Comparison of ENCODE assay signal across 31 cellular contexts in the genomic region with DNA sequence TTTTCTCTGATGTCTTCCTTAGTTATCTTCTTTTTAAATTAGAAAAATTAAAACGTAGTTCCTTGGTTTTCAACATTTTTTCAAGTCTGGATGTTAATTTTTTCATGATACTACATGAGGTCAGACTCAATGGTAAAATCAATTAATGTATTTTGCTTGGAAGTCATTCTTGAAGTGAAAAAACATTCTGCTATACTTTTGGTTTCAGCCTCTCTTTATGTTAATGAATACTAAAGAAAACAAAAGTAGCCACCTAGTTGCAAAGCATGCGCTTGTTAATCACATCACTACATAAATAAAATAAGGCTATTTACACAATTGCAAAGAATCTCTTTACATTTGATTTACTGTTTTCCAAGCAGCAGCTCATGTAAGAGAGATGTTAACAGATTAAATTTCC.
"Had no signal": no experiment of that assay in that cellular context is flagged by ENCODE, and none has a peak within 500 bp of the region (broad histone marks: within the 10 kb centered on the region; RNA-seq: fewer than 3 reads in every experiment).

No MANE protein-coding gene starts in this region.

- ATAC-seq: Panc1 had no signal

- H3K27me3 Mint-ChIP-seq: activated CD4-positive, alpha-beta memory T cell treated with anti-CD3 and anti-CD28 coated beads, Interleukin-2, amount 10 ng/mL, durations not matched to agents 7 days and 5 days; activated naive CD8-positive, alpha-beta T cell treated with anti-CD3 and anti-CD28 coated beads for 36 hours had no signal

- DNase-seq: activated CD4-positive, alpha-beta memory T cell treated with anti-CD3 and anti-CD28 coated beads, Interleukin-2, amount 10 ng/mL, durations not matched to agents 7 days and 5 days; activated CD4-positive, alpha-beta T cell treated with anti-CD3 and anti-CD28 coated beads for 1 hour; activated CD4-positive, alpha-beta T cell treated with anti-CD3 and anti-CD28 coated beads for 48 hours; activated CD4-positive, CD25-positive, alpha-beta regulatory T cell; activated CD8-positive, alpha-beta memory T cell treated with anti-CD3 and anti-CD28 coated beads for 24 hours; activated effector memory CD4-positive, alpha-beta T cell treated with anti-CD3 and anti-CD28 coated beads, Interleukin-2, amount 50 U/mL, for 16 hours; activated naive CD4-positive, alpha-beta T cell; activated naive CD4-positive, alpha-beta T cell treated with anti-CD3 and anti-CD28 coated beads, Interleukin-2, amount 50 U/mL, for 16 hours; activated naive CD8-positive, alpha-beta T cell treated with anti-CD3 and anti-CD28 coated beads for 36 hours; activated T-cell treated with anti-CD3 and anti-CD28 coated beads, Interleukin-2, amount 50 U/mL, for 1 hour; amniotic stem cell; aorta; brain microvascular endothelial cell; central memory CD4-positive, alpha-beta T cell; NCI-H1048; NCI-H1105 treated with DMSO at 0.1 percent for 48 hours; NCI-H1436; NCI-H1694; NCI-H1930; NCI-H2081 treated with DMSO at 0.1 percent for 48 hours; NCI-H226; NCI-H446 treated with DMSO at 0.1 percent for 48 hours; NCI-H524; NCI-H69; NCI-H82; SHP77; SJCRH30; T1000; WERI-Rb-1 had no signal

- H3K27me3 ChIP-seq: brain microvascular endothelial cell, SJCRH30 had no signal

- H3K4me3 Mint-ChIP-seq: activated CD4-positive, alpha-beta memory T cell treated with anti-CD3 and anti-CD28 coated beads, Interleukin-2, amount 10 ng/mL, durations not matched to agents 7 days and 5 days; activated naive CD8-positive, alpha-beta T cell treated with anti-CD3 and anti-CD28 coated beads for 36 hours had no signal

- H3K4me1 ChIP-seq: SJCRH30 had no signal

- H3K27ac ChIP-seq: brain microvascular endothelial cell, SJCRH30, SK-N-MC, WERI-Rb-1 had no signal

- H3K4me3 ChIP-seq: SJCRH30, SK-N-MC had no signal

- H3K4me1 Mint-ChIP-seq: activated CD4-positive, alpha-beta memory T cell treated with anti-CD3 and anti-CD28 coated beads, Interleukin-2, amount 10 ng/mL, durations not matched to agents 7 days and 5 days; activated naive CD8-positive, alpha-beta T cell treated with anti-CD3 and anti-CD28 coated beads for 36 hours had no signal

- H3K36me3 ChIP-seq: brain microvascular endothelial cell, SJCRH30, WERI-Rb-1 had no signal

- H3K9me3 Mint-ChIP-seq: activated CD4-positive, alpha-beta memory T cell treated with anti-CD3 and anti-CD28 coated beads, Interleukin-2, amount 10 ng/mL, durations not matched to agents 7 days and 5 days; activated naive CD8-positive, alpha-beta T cell treated with anti-CD3 and anti-CD28 coated beads for 36 hours had no signal

- H3K27ac Mint-ChIP-seq: activated CD4-positive, alpha-beta memory T cell treated with anti-CD3 and anti-CD28 coated beads, Interleukin-2, amount 10 ng/mL, durations not matched to agents 7 days and 5 days; activated naive CD8-positive, alpha-beta T cell treated with anti-CD3 and anti-CD28 coated beads for 36 hours had no signal
